ENCODE assay signal across 17 cellular contexts in genomic region chr19:728011-728410, GRCh38. TPM values are rescaled to one million over a fixed set of nuclear protein-coding genes. Genes with fewer than 3 reads are reported as not detected.
DNase-seq lines count a peak whose midpoint lies in the region; ATAC-seq and TF ChIP-seq lines count a peak whose summit lies in the region.
"Had no signal": no experiment of that assay in that cellular context is flagged by ENCODE, and none has a peak within 500 bp of the region (broad histone marks: within the 10 kb centered on the region; RNA-seq: fewer than 3 reads in every experiment).

No MANE protein-coding gene starts in this region.

- TF ChIP-seq CTCF in chondrocyte (IDR thresholded peaks at IDR 0.05) (no peak), sigmoid colon (IDR thresholded peaks at IDR 0.05) (no peak)

- no peak for TF ChIP-seq POLR2A in sigmoid colon (IDR thresholded peaks at IDR 0.05)

- peak; percentile 89 for ATAC-seq in left ventricle myocardium superior

- H3K27me3 Mint-ChIP-seq in chondrocyte (ENCODE audit: low read depth): no peaks in the 10 kb centered on the region

- H3K27ac Mint-ChIP-seq in chondrocyte (ENCODE audit: unreplicated experiment): peak overlapping the region; percentile 27
- H3K27ac Mint-ChIP-seq: activated B cell treated with CpG ODN at 0.5 μM for 24 hours; dendritic cell treated with granulocyte-macrophage colony-stimulating factor and Interleukin-4, amounts not matched to agents 40 ng/mL and 50 ng/mL, for 4 days; nephron had no signal

- peak overlapping the region; percentile 36 to 76 (median 50) for H3K27ac ChIP-seq in sigmoid colon
- no peak overlapping the region for H3K27ac ChIP-seq in substantia nigra (ENCODE audit: low read depth, low read length, poor library complexity, severe bottlenecking)

- no peak for TF ChIP-seq EP300 in sigmoid colon (IDR thresholded peaks at IDR 0.05)

- H3K36me3 Mint-ChIP-seq in chondrocyte (ENCODE audit: low read depth): peaks cover 13% of the 10 kb centered on the region

- no peaks in the 10 kb centered on the region for H3K9me3 ChIP-seq in sigmoid colon

- H3K4me3 Mint-ChIP-seq in chondrocyte (ENCODE audit: unreplicated experiment): no peak overlapping the region
- H3K4me3 Mint-ChIP-seq: activated B cell treated with CpG ODN at 0.5 μM for 24 hours; dendritic cell treated with granulocyte-macrophage colony-stimulating factor and Interleukin-4, amounts not matched to agents 40 ng/mL and 50 ng/mL, for 4 days; nephron had no signal

- H3K4me3 ChIP-seq in sigmoid colon: no peak overlapping the region

- H3K27me3 ChIP-seq in sigmoid colon: no peaks in the 10 kb centered on the region

- no peaks in the 10 kb centered on the region for H3K9me3 Mint-ChIP-seq in chondrocyte (ENCODE audit: low read depth)
- H3K9me3 Mint-ChIP-seq: activated B cell treated with CpG ODN at 0.5 μM for 24 hours; dendritic cell treated with granulocyte-macrophage colony-stimulating factor and Interleukin-4, amounts not matched to agents 40 ng/mL and 50 ng/mL, for 4 days; nephron had no signal

- intact Hi-C loops in left ventricle myocardium superior (cut with micrococcal nuclease) (no loop called here), sigmoid colon (cut with DNase I) (no loop called here)

- no peaks in the 10 kb centered on the region for H3K4me1 ChIP-seq in sigmoid colon

- peaks cover 11% of the 10 kb centered on the region for H3K4me1 Mint-ChIP-seq in chondrocyte (ENCODE audit: low read depth)
- H3K4me1 Mint-ChIP-seq: nephron had no signal

- WGBS in sigmoid colon, 2 donors: 64% methylated on average over 26 of the region's 26 CpGs

- H3K36me3 ChIP-seq in sigmoid colon: peaks cover 0 to 22% (median 5%) of the 10 kb centered on the region in 4 donors

- DNase-seq in EH (ENCODE audit: low read depth) (peak; percentile 30), chondrocyte (ENCODE audit: low spot score) (no peak), left ventricle myocardium superior (peak; percentile 88), sigmoid colon (no peak), substantia nigra (lab: John Stamatoyannopoulos, UW) (no peak), EL (no peak), NCI-H446 treated with DMSO at 0.1 percent for 48 hours (lab: John Stamatoyannopoulos, UW) (no peak)
- no peak for DNase-seq in stimulated activated CD4-positive, alpha-beta T cell treated with anti-CD3 and anti-CD28 coated beads, Interleukin-2, amount 100 ng/mL, for 24 hours
- DNase-seq: activated B cell treated with CpG ODN at 0.5 μM for 24 hours, DMS153, MV-4-11, NCI-H2171 treated with DMSO at 0.1 percent for 48 hours, trophoblast cell had no signal

RNA-seq across cellular contexts. Expression of gene PALM, which starts 19.3 kb away (rescaled TPM):
- total RNA-seq in chondrocyte (166 to 182 TPM (median 175 TPM) in 3 replicates), left ventricle myocardium superior (30.1 TPM), sigmoid colon (10 to 100 TPM; 30.4 to 91.4 (median 35.9) TPM)
- 10 to 100 TPM in 2 of 3 donors, 1 to 10 TPM in 1; 3.0 to 21.0 (median 12.5) TPM for polyA plus RNA-seq in sigmoid colon
- total RNA-seq: activated B cell treated with CpG ODN at 0.5 μM for 24 hours had no signal

RNA-seq across cellular contexts. Expression of gene MISP, which starts 22.9 kb away (rescaled TPM):
- total RNA-seq in chondrocyte: 1.5 to 2.2 TPM (median 1.6 TPM) in 3 replicates
- not detected for total RNA-seq in left ventricle myocardium superior
- total RNA-seq in sigmoid colon: under 1 TPM in 1 of 4 donors, not detected in 3; 0.36 TPM
- polyA plus RNA-seq in sigmoid colon: 100 to 1,000 TPM; 266 to 456 (median 311) TPM
- total RNA-seq: activated B cell treated with CpG ODN at 0.5 μM for 24 hours had no signal

RNA-seq across cellular contexts. Expression of gene PRSS57, which starts 32.8 kb away (rescaled TPM):
- total RNA-seq in chondrocyte (not detected in 3 replicates), left ventricle myocardium superior (not detected), sigmoid colon (not detected)
- under 1 TPM in 1 of 3 donors, not detected in 2; 0.15 TPM for polyA plus RNA-seq in sigmoid colon
- total RNA-seq: activated B cell treated with CpG ODN at 0.5 μM for 24 hours, frontal cortex, kidney epithelial cell had no signal

RNA-seq across cellular contexts. Expression of gene FSTL3, which starts 51.8 kb away (rescaled TPM):
- total RNA-seq in chondrocyte: 267 to 316 TPM (median 312 TPM) in 3 replicates
- 24.6 TPM for total RNA-seq in left ventricle myocardium superior
- 100 to 1,000 TPM in 2 of 4 donors, 10 to 100 TPM in 2; 35.7 to 118 (median 107) TPM for total RNA-seq in sigmoid colon
- polyA plus RNA-seq in sigmoid colon: 10 to 100 TPM in 1 of 3 donors, 1 to 10 TPM in 2; 1.6 to 17.8 (median 6.0) TPM

Comparison
In these comparisons a context has a peak if more than half of its experiments do, and no peak if none do; other contexts are left out.
1. DNase-seq: peak in EH (single experiment) and left ventricle myocardium superior (single experiment); none in chondrocyte (single experiment), sigmoid colon (single experiment), stimulated activated CD4-positive, alpha-beta T cell treated with anti-CD3 and anti-CD28 coated beads, Interleukin-2, amount 100 ng/mL, for 24 hours (0 of 2), substantia nigra (0 of 49), EL (single experiment) and NCI-H446 treated with DMSO at 0.1 percent for 48 hours (single experiment).